Comparison of ENCODE assay signal across 11 cellular contexts in the genomic region with DNA sequence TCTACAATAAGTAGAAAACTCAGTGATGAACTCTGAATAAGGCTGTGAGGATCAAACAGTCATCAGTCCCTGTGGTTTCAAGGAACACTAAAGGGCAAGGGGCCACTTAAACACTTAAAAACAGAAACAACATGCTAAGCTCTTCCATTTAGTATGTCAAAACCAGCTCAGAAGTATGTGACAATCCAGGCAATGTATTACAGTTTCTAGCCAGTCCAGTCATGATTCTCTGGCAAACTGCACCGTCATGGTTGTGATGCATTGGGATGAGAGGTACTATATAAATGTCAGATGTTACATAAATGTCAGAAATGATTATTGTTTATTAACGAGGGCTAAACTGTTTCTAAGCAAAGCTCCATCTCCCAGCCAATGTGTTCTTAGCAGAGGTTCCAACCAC. TPM values are rescaled to one million over a fixed set of nuclear protein-coding genes. Genes with fewer than 3 reads are reported as not detected.
DNase-seq lines count a peak whose midpoint lies in the region; TF ChIP-seq lines count a peak whose summit lies in the region.
"Had no signal": no experiment of that assay in that cellular context is flagged by ENCODE, and none has a peak within 500 bp of the region (broad histone marks: within the 10 kb centered on the region; RNA-seq: fewer than 3 reads in every experiment).

No MANE protein-coding gene starts in this region.

- 57% methylated on average over 2 of the region's 2 CpGs for WGBS in hepatocyte (ENCODE audit: low lambda C conversion rate, missing lambda C conversion rate)
- WGBS in suprapubic skin, result 50% methylated on average over 2 of the region's 2 CpGs

- H3K9me2 ChIP-seq in hepatocyte (replicated peaks; ENCODE audit: insufficient read depth), result no peaks in the 10 kb centered on the region
- no peaks in the 10 kb centered on the region for H3K9me2 ChIP-seq in OCI-LY7 (ENCODE audit: insufficient read depth, low read length)

- TF ChIP-seq EP300 in suprapubic skin (IDR thresholded peaks at IDR 0.05), result no peak

- CTCF ChIA-PET in OCI-LY7 (lab: Charles Lee; ENCODE audit: unreplicated experiment), result no interaction called here

- H3K27ac ChIP-seq in hepatocyte (no peak overlapping the region), suprapubic skin (peak overlapping the region; percentile 86), OCI-LY7 (ENCODE audit: low read depth, low read length, poor library complexity, severe bottlenecking) (no peak overlapping the region)

- H4K20me1 ChIP-seq in hepatocyte (ENCODE audit: insufficient read depth, poor library complexity, severe bottlenecking) (no peaks in the 10 kb centered on the region), OCI-LY7 (ENCODE audit: insufficient read depth, low read length) (no peaks in the 10 kb centered on the region)

- H3K4me3 ChIP-seq in hepatocyte (no peak overlapping the region), suprapubic skin (no peak overlapping the region), OCI-LY7 (ENCODE audit: low read depth, low read length, poor library complexity, severe bottlenecking) (no peak overlapping the region)
- H3K4me3 ChIP-seq: upper lobe of right lung had no signal

- no peak overlapping the region for H3K4me2 ChIP-seq in hepatocyte
- H3K4me2 ChIP-seq in OCI-LY7 (ENCODE audit: low read length), result no peak overlapping the region

- no peaks in the 10 kb centered on the region for H3K79me2 ChIP-seq in hepatocyte
- H3K79me2 ChIP-seq in OCI-LY7 (ENCODE audit: insufficient read depth, low read depth, low read length), result no peaks in the 10 kb centered on the region

- H3K9me3 ChIP-seq in hepatocyte (ENCODE audit: low read depth) (no peaks in the 10 kb centered on the region), suprapubic skin (no peaks in the 10 kb centered on the region), OCI-LY7 (ENCODE audit: low read length) (no peaks in the 10 kb centered on the region)
- H3K9me3 ChIP-seq: upper lobe of right lung had no signal

- H3K36me3 ChIP-seq in hepatocyte (replicated peaks; ENCODE audit: insufficient read depth, low read depth) (no peaks in the 10 kb centered on the region), suprapubic skin (no peaks in the 10 kb centered on the region), OCI-LY7 (ENCODE audit: insufficient read depth, low read length) (no peaks in the 10 kb centered on the region)
- H3K36me3 ChIP-seq: upper lobe of right lung had no signal

- POLR2A ChIA-PET in OCI-LY7 (lab: Charles Lee), result interaction anchor here (0.6 to 1.6 kb wide), 4 partner anchors 12 to 61 kb away, joined by 3 to 5 read pairs (median 4); no protein-coding TSS in a partner anchor

- H3K27me3 ChIP-seq in hepatocyte, result peaks cover 48% of the 10 kb centered on the region
- peaks cover 34% of the 10 kb centered on the region for H3K27me3 ChIP-seq in suprapubic skin

- TF ChIP-seq CTCF in hepatocyte (IDR thresholded peaks at IDR 0.05; ENCODE audit: poor library complexity) (no peak), suprapubic skin (IDR thresholded peaks at IDR 0.05) (no peak), OCI-LY7 (conservative IDR thresholded peaks at IDR 0.05; ENCODE audit: low read length) (no peak)

- DNase-seq in SHP77 (lab: John Stamatoyannopoulos, UW) (peak; percentile 16 to 43), SHP77 treated with DMSO at 0.1 percent for 48 hours (lab: John Stamatoyannopoulos, UW) (no peak), astrocyte of the hippocampus (ENCODE audit: low read depth, low spot score) (peak; percentile 24), hepatocyte (ENCODE audit: low spot score) (peak; percentile 42), suprapubic skin (ENCODE audit: low spot score in 2 of 2) (no peak), MV-4-11 (lab: John Stamatoyannopoulos, UW) (no peak), NCI-H345 (lab: John Stamatoyannopoulos, UW) (no peak), OCI-LY7 (ENCODE audit: low spot score) (no peak)
- DNase-seq: NCI-H2171; stimulated activated CD4-positive, alpha-beta T cell treated with anti-CD3 and anti-CD28 coated beads, Interleukin-1b, Interleukin-23, amount 100 ng/mL, for 48 hours; upper lobe of right lung had no signal

- TF ChIP-seq POLR2A in suprapubic skin (IDR thresholded peaks at IDR 0.05), result no peak

- BruUV-seq in OCI-LY7 (replicated peaks; lab: Mats Ljungman, UMichigan), result no TSS peak

- H3K4me1 ChIP-seq in hepatocyte (ENCODE audit: insufficient read depth) (peaks cover 15% of the 10 kb centered on the region), suprapubic skin (peaks cover 45% of the 10 kb centered on the region), OCI-LY7 (ENCODE audit: insufficient read depth, low read length, poor library complexity, severe bottlenecking) (peaks cover 5% of the 10 kb centered on the region)

- intact Hi-C loops in OCI-LY7 (cut with micrococcal nuclease; ENCODE audit: unreplicated experiment), result no loop called here

- no peak overlapping the region for H2AFZ ChIP-seq in hepatocyte
- H2AFZ ChIP-seq in OCI-LY7 (ENCODE audit: low read length), result no peak overlapping the region

RNA-seq across cellular contexts. Expression of a gene that starts 4.7 kb away (rescaled TPM):
- 12.2 and 27.9 TPM in 2 replicates for total RNA-seq in hepatocyte
- 14.0 and 18.4 TPM in 2 replicates for polyA plus RNA-seq in hepatocyte
- total RNA-seq in suprapubic skin, result 10 to 100 TPM in 2 of 4 donors, 1 to 10 TPM in 2; 6.2 to 12.1 (median 10.0) TPM
- 2.0 and 5.6 TPM in 2 replicates for total RNA-seq in OCI-LY7 (2014; rRNA removed; shearing (Covaris generic))
- total RNA-seq in OCI-LY7 (2022), result 10.4 and 13.3 TPM in 2 replicates

Comparison
In these comparisons a context has a peak if more than half of its experiments do, and no peak if none do; other contexts are left out.
1. DNase-seq: peak in SHP77 (2 of 2), astrocyte of the hippocampus (single experiment) and hepatocyte (single experiment); none in SHP77 treated with DMSO at 0.1 percent for 48 hours (single experiment), suprapubic skin (0 of 2), MV-4-11 (single experiment), NCI-H345 (single experiment) and OCI-LY7 (single experiment).